18 cellular contexts compared by ENCODE assay signal in genomic region chr5:149766460-149767277, GRCh38. TPM values are rescaled to one million over a fixed set of nuclear protein-coding genes. Genes with fewer than 3 reads are reported as not detected.
A peak's percentile ranks its signal among the peaks of the same experiment; 100 is the strongest.
DNase-seq lines count a peak whose midpoint lies in the region; ATAC-seq, FAIRE-seq and TF ChIP-seq lines count a peak whose summit lies in the region.
"Had no signal": no experiment of that assay in that cellular context is flagged by ENCODE, and none has a peak within 500 bp of the region (broad histone marks: within the 10 kb centered on the region; RNA-seq: fewer than 3 reads in every experiment).

No MANE protein-coding gene starts in this region.

- SMC1A ChIA-PET in GM12878 (lab: Charles Lee; ENCODE audit: uncharacterized antibody, unreplicated experiment) = interaction anchor here (0.9 to 3.9 kb wide), 6 partner anchors 9 to 110 kb away, joined by 3 to 16 read pairs (median 4); no protein-coding TSS in a partner anchor

- RAD21 ChIA-PET in GM12878 (lab: Charles Lee; ENCODE audit: unreplicated experiment) = interaction anchor here (0.7 to 1.4 kb wide), 3 partner anchors 9 to 113 kb away, joined by 3 to 6 read pairs (median 3); no protein-coding TSS in a partner anchor

- TF ChIP-seq CTCF in GM12878 (IDR thresholded peaks at IDR 0.05 in 2 of 3, conservative IDR thresholded peaks at IDR 0.05 in 1 of 3; ENCODE audit: control insufficient read depth in 2 of 3, extremely low read depth in 1 of 3, insufficient read depth in 1 of 3, low read depth in 3 of 3, low read length in 3 of 3) (no peak), heart left ventricle (IDR thresholded peaks at IDR 0.05) (no peak), spleen (IDR thresholded peaks at IDR 0.05 in 8 of 11, conservative IDR thresholded peaks at IDR 0.05 in 3 of 11) (no peak), upper lobe of left lung (IDR thresholded peaks at IDR 0.05) (no peak)

- no peak for TF ChIP-seq EP300 in GM12878 (IDR thresholded peaks at IDR 0.05; ENCODE audit: borderline replicate concordance in 1 of 2, control insufficient read depth in 1 of 2, low read depth in 2 of 2, low read length in 2 of 2)
- no peak for TF ChIP-seq EP300 in upper lobe of left lung (IDR thresholded peaks at IDR 0.05)

- H4K20me1 ChIP-seq in GM12878 (ENCODE audit: control insufficient read depth, insufficient read depth) = no peaks in the 10 kb centered on the region

- H3K4me1 ChIP-seq in GM12878 (ENCODE audit: control insufficient read depth, insufficient read depth, low read length) = peaks cover 4% of the 10 kb centered on the region; the same call in 1 of the 2 replicates
- H3K4me1 ChIP-seq in heart left ventricle = peaks cover 0 to 82% (median 29%) of the 10 kb centered on the region in 12 donors
- no peaks in the 10 kb centered on the region for H3K4me1 ChIP-seq in right cardiac atrium (ENCODE audit: control insufficient read depth, insufficient read depth, low read length)
- no peaks in the 10 kb centered on the region for H3K4me1 ChIP-seq in spleen
- no peaks in the 10 kb centered on the region for H3K4me1 ChIP-seq in upper lobe of left lung
- H3K4me1 ChIP-seq: BE2C had no signal

- H3K4me3 ChIP-seq in GM12878 = no peak overlapping the region
- no peak overlapping the region for H3K4me3 ChIP-seq in heart left ventricle
- H3K4me3 ChIP-seq in right cardiac atrium (ENCODE audit: low read length) = no peak overlapping the region
- H3K4me3 ChIP-seq in spleen = no peak overlapping the region
- no peak overlapping the region for H3K4me3 ChIP-seq in upper lobe of left lung

- TF ChIP-seq POLR2A in GM12878 (IDR thresholded peaks at IDR 0.05; ENCODE audit: low read depth, low read length) = no peak
- TF ChIP-seq POLR2A in heart left ventricle (IDR thresholded peaks at IDR 0.05) = no peak
- TF ChIP-seq POLR2A in spleen (IDR thresholded peaks at IDR 0.05) = no peak
- no peak for TF ChIP-seq POLR2A in upper lobe of left lung (IDR thresholded peaks at IDR 0.05)

- 66% methylated on average over 6 of the region's 6 CpGs for WGBS in GM12878 (ENCODE audit: insufficient coverage, insufficient replicate concordance, low lambda C conversion rate, missing lambda C conversion rate)
- WGBS in heart left ventricle, 4 donors = 52 to 61% (median 57%) methylated on average over 6 of the region's 6 CpGs
- 73% methylated on average over 6 of the region's 6 CpGs for WGBS in right cardiac atrium
- 89 to 92% (median 91%) methylated on average over 6 of the region's 6 CpGs for WGBS in spleen, 5 donors
- 89 to 92% methylated on average over 5 to 6 of the region's 6 CpGs for WGBS in upper lobe of left lung, 2 donors

- FAIRE-seq in GM12878 (lab: Jason Lieb, UNC) = no peak
- FAIRE-seq: A204.1, GM12891, GM19239 had no signal

- no peak overlapping the region for H3K4me2 ChIP-seq in GM12878 (ENCODE audit: control insufficient read depth, insufficient read depth)

- TF ChIP-seq RAD21 in GM12878 (IDR thresholded peaks at IDR 0.05; ENCODE audit: insufficient read depth, low read depth, low read length) = no peak

- no peak overlapping the region for H3K9ac ChIP-seq in GM12878 (ENCODE audit: control insufficient read depth, insufficient read depth, low read length)

- POLR2A ChIA-PET in GM12878 (lab: Charles Lee) = interaction anchor here (1.7 kb wide), 1 partner anchor 39 kb away, joined by 4 read pairs; no protein-coding TSS in a partner anchor

- no TSS peak for BruUV-seq in GM12878 (replicated peaks; lab: Mats Ljungman, UMichigan)

- intact Hi-C loops in GM12878 (cut with micrococcal nuclease; ENCODE audit: unreplicated experiment) = no loop called here
- intact Hi-C loops in heart left ventricle (cut with DNase I) = loop anchor here in 2 of 10 donors (5.0 to 10.0 kb wide), 2 partner anchors 58 to 61 kb away; no protein-coding TSS in a partner anchor
- intact Hi-C loops in right cardiac atrium (cut with DNase I) = no loop called here
- intact Hi-C loops in spleen (cut with DNase I; ENCODE audit: low total_unique reads) = no loop called here

- H3K9me3 ChIP-seq in GM12878 (replicated peaks; ENCODE audit: control insufficient read depth, insufficient read depth, low read length) = peaks cover 4% of the 10 kb centered on the region; the same call in 2 of the 3 replicates
- H3K9me3 ChIP-seq in heart left ventricle = peaks cover 0 to 14% (median 5%) of the 10 kb centered on the region in 12 donors
- no peaks in the 10 kb centered on the region for H3K9me3 ChIP-seq in right cardiac atrium (ENCODE audit: control insufficient read depth, low read length)
- peaks cover 0 to 20% (median 16%) of the 10 kb centered on the region in 8 donors for H3K9me3 ChIP-seq in spleen
- peaks cover 0 to 8% (median 4%) of the 10 kb centered on the region in 4 donors for H3K9me3 ChIP-seq in upper lobe of left lung

- H3K27me3 ChIP-seq in GM12878 (replicated peaks in 1 of 2; ENCODE audit: control insufficient read depth in 2 of 2, insufficient read depth in 2 of 2, low read length in 1 of 2) = no peaks in the 10 kb centered on the region
- no peaks in the 10 kb centered on the region for H3K27me3 ChIP-seq in heart left ventricle
- H3K27me3 ChIP-seq in right cardiac atrium (ENCODE audit: control insufficient read depth, insufficient read depth) = no peaks in the 10 kb centered on the region
- H3K27me3 ChIP-seq in spleen (replicated peaks in 1 of 7) = no peaks in the 10 kb centered on the region
- H3K27me3 ChIP-seq in upper lobe of left lung = no peaks in the 10 kb centered on the region
- H3K27me3 ChIP-seq: BE2C had no signal

- in situ Hi-C loops in GM12878 (cut with MboI) = no loop called here

- peaks cover 0 to 11% of the 10 kb centered on the region in 2 experiments; a peak in 2 of 4 replicates for H3K36me3 ChIP-seq in GM12878 (ENCODE audit: control insufficient read depth in 2 of 2, insufficient read depth in 2 of 2, low read length in 1 of 2)
- H3K36me3 ChIP-seq in heart left ventricle = no peaks in the 10 kb centered on the region
- H3K36me3 ChIP-seq in spleen = peaks cover 0 to 4% (median 0%) of the 10 kb centered on the region in 6 donors
- H3K36me3 ChIP-seq in upper lobe of left lung = no peaks in the 10 kb centered on the region
- H3K36me3 ChIP-seq: BE2C had no signal

- no peak overlapping the region for H2AFZ ChIP-seq in GM12878 (ENCODE audit: control insufficient read depth, low read depth, low read length)

- CTCF ChIA-PET in GM12878 (lab: Yijun Ruan, JAX) = interaction anchor here (1.0 to 4.0 kb wide), 10 partner anchors 10 to 110 kb away, joined by 3 to 31 read pairs (median 4); partner anchors contain the start of gene PPARGC1B

- peaks cover 25% of the 10 kb centered on the region for H3K79me2 ChIP-seq in GM12878 (ENCODE audit: control insufficient read depth, insufficient read depth, low read length)

- 0 out of 2 replicates have a peak overlapping the region, but pooled peaks have one; percentile 6 for H3K27ac ChIP-seq in GM12878 (ENCODE audit: control insufficient read depth, insufficient read depth)
- peak overlapping the region; percentile 24 to 68 (median 55) for H3K27ac ChIP-seq in heart left ventricle
- H3K27ac ChIP-seq in right cardiac atrium (ENCODE audit: low read length) = peak overlapping the region; percentile 86
- no peak overlapping the region for H3K27ac ChIP-seq in spleen
- no peak overlapping the region for H3K27ac ChIP-seq in upper lobe of left lung
- H3K27ac ChIP-seq: C4-2B had no signal

- DNase-seq in GM12878 (ENCODE audit: low read depth, low spot score) (no peak), heart left ventricle (peak in 1 of 5 donors; percentile 56), right cardiac atrium (no peak), spleen (peak; percentile 18), NCI-H82 treated with DMSO at 0.1 percent for 48 hours (lab: John Stamatoyannopoulos, UW; ENCODE audit: unreplicated experiment) (no peak), cerebellar nuclear complex (lab: John Stamatoyannopoulos, UW) (no peak), RKO (ENCODE audit: low spot score) (no peak), upper lobe of left lung (no peak)
- DNase-seq: BE2C; Caco-2; CD8-positive, alpha-beta T cell; GOT3; H9; IMR-90 had no signal

- ATAC-seq in GM12878 (no peak), heart left ventricle (peak in 3 of 4 donors; percentile 41 to 66 (median 55)), right cardiac atrium (no peak), upper lobe of left lung (ENCODE audit: low FRiP score in 2 of 2) (no peak)
- ATAC-seq: CD8-positive, alpha-beta T cell had no signal

TF ChIP-seq in GM12878, 131 proteins besides CTCF, POLR2A, EP300 and RAD21:
- 0 out of 4 replicates have a peak, but pooled peaks of 1 of the 2 experiments have one; percentile 12 for TF ChIP-seq IKZF2 (IDR thresholded peaks at IDR 0.05)
- TF ChIP-seq POLR2AphosphoS5 (IDR thresholded peaks at IDR 0.05; ENCODE audit: low read length) = no peak

RNA-seq across cellular contexts. Expression of gene PPARGC1B, which starts 36.6 kb away (rescaled TPM):
- total RNA-seq in GM12878 (2013; cell fraction: nucleolus; rRNA removed) = 55.8 and 60.6 TPM in 2 replicates
- total RNA-seq in GM12878 (2014; rRNA removed) = 5.3 and 6.4 TPM in 2 replicates
- total RNA-seq in GM12878 (2014; rRNA removed; fragmentation: Illumina TruSeq; extraction: Trizol) = 5.8 and 6.1 TPM in 2 replicates
- 18.1 and 20.5 TPM in 2 replicates for total RNA-seq in GM12878 (2021)
- 2.5 TPM for polyA plus RNA-seq in GM12878 (2011; ENCODE audit: low read depth)
- polyA plus RNA-seq in GM12878 (2011; rRNA removed) = 3.0 and 4.7 TPM in 2 replicates
- polyA plus RNA-seq in GM12878 (2011; cell fraction: cytosol; rRNA removed) = 3.2 and 4.0 TPM in 2 replicates
- polyA plus RNA-seq in GM12878 (2011; cell fraction: nucleus; rRNA removed) = 24.1 and 34.3 TPM in 2 replicates
- polyA plus RNA-seq in GM12878 (2012) = 3.1 and 3.8 TPM in 2 replicates
- polyA plus RNA-seq in GM12878 (2014; fragmentation: Illumina TruSeq; extraction: Trizol) = 7.8 and 8.6 TPM in 2 replicates
- polyA plus RNA-seq in GM12878 (2014; fragmentation: Nextera tagmentation; extraction: Ambion mirVana) = 1 to 10 TPM; 1.8 to 2.5 TPM
- polyA plus RNA-seq in GM12878 (2014; rRNA removed) = 7.3 and 7.5 TPM in 2 replicates
- polyA plus RNA-seq in GM12878 (2016; fragmentation: Nextera tagmentation; extraction: Ambion mirVana) = 10 to 100 TPM; 10.4 to 10.7 TPM
- 9.2 and 10.7 TPM in 2 replicates for polyA minus RNA-seq in GM12878 (2011; rRNA and poly(A)+ RNA removed)
- 5.5 and 6.4 TPM in 2 replicates for polyA minus RNA-seq in GM12878 (2011; cell fraction: cytosol; rRNA and poly(A)+ RNA removed)
- polyA minus RNA-seq in GM12878 (2011; cell fraction: nucleus; rRNA and poly(A)+ RNA removed) = 11.2 and 19.8 TPM in 2 replicates
- 10 to 100 TPM; 17.8 to 34.3 (median 24.4) TPM for total RNA-seq in heart left ventricle
- 10 to 100 TPM in 1 of 2 donors, 1 to 10 TPM in 1; 5.0 to 12.8 TPM for polyA plus RNA-seq in heart left ventricle
- 10 to 100 TPM; 11.9 to 17.5 (median 13.6) TPM for total RNA-seq in right cardiac atrium
- polyA plus RNA-seq in right cardiac atrium = 4.5 TPM
- total RNA-seq in spleen = 1 to 10 TPM; 4.4 to 9.1 (median 7.1) TPM
- polyA plus RNA-seq in spleen = 1 to 10 TPM in 1 of 3 donors, under 1 TPM in 2; 0.61 to 1.7 (median 0.76) TPM
- total RNA-seq in upper lobe of left lung = 10 to 100 TPM in 2 of 6 donors, 1 to 10 TPM in 4; 3.8 to 21.0 (median 9.1) TPM

Comparison
In these comparisons a context has a peak if more than half of its experiments do, and no peak if none do; other contexts are left out.
1. ATAC-seq: peak in heart left ventricle (3 of 4); none in GM12878 (single experiment), right cardiac atrium (0 of 2) and upper lobe of left lung (0 of 2).
2. H3K27ac ChIP-seq: peak in GM12878 (single experiment), heart left ventricle (12 of 12) and right cardiac atrium (single experiment); none in spleen (0 of 8) and upper lobe of left lung (0 of 4).